In the genomic region with DNA sequence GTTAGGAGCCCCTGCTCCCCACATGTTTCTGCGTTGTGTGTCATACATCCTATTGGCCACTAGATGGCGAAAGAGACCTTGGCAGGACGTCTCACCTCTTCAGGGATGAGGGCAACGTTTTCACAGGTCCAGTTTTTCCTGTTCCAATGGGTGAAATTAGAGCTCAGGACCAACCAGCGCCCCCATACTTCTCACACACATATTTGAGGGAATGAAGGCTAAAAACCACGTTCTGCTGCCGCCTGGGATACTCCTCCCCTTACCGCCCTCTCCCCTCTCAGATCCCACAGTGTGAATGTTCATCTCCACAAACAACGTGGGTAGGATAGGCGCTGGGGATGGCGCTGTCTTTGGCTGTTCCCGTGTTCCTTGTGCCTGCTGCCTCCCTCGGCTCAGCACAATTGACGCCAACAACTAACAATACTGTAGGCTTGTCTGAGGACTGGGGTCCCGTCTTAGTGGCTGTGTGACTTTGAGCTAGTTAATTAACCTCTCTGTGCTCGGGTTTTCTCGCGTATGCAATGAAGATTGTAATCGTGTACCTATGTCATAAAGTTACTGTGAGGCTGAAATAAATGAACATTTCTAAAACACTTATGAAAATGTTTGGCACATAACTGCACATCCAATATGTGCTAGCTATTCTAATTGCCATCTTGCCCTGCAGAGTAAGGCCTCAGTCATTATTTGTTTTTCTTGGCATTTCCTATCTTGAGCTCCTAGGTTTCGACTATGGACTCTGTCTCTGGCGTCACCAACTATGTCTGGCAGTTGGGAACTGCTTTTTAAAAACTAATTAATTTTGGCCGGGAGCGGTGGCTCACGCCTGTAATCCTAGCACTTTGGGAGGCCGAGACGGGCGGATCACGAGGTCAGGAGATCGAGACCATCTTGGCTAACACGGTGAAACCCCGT, we compare ENCODE assay signal across 8 cellular contexts.
DNase-seq lines count a peak whose midpoint lies in the region; ATAC-seq, FAIRE-seq and TF ChIP-seq lines count a peak whose summit lies in the region.

No MANE protein-coding gene starts in this region.

- H3K9me2 ChIP-seq in OCI-LY7 (ENCODE audit: insufficient read depth, low read length), result no peaks in the 10 kb centered on the region

- H4K20me1 ChIP-seq in OCI-LY7 (ENCODE audit: insufficient read depth, low read length), result no peaks in the 10 kb centered on the region

- no peak overlapping the region for H2AFZ ChIP-seq in OCI-LY7 (ENCODE audit: low read length)

- no peak overlapping the region for H3K4me2 ChIP-seq in OCI-LY7 (ENCODE audit: low read length)

- intact Hi-C loops in OCI-LY7 (cut with micrococcal nuclease; ENCODE audit: unreplicated experiment), result loop anchor here (2.0 to 10.0 kb wide), 4 partner anchors 226 to 773 kb away; a partner anchor contains a TSS

- POLR2A ChIA-PET in OCI-LY7 (lab: Charles Lee), result no interaction called here

- peak; percentile 96 for FAIRE-seq in GM19239 (lab: Jason Lieb, UNC)

- no peaks in the 10 kb centered on the region for H3K79me2 ChIP-seq in OCI-LY7 (ENCODE audit: insufficient read depth, low read depth, low read length)

- no peaks in the 10 kb centered on the region for H3K36me3 ChIP-seq in OCI-LY7 (ENCODE audit: insufficient read depth, low read length)

- CTCF ChIA-PET in OCI-LY7 (lab: Charles Lee; ENCODE audit: unreplicated experiment), result no interaction called here

- no peaks in the 10 kb centered on the region for H3K4me1 ChIP-seq in OCI-LY7 (ENCODE audit: insufficient read depth, low read length, poor library complexity, severe bottlenecking)

- peak; percentile 66 for ATAC-seq in stimulated activated effector memory CD8-positive, alpha-beta T cell treated with anti-CD3 and anti-CD28 coated beads, Interleukin-12 subunit alpha, Interleukin-12 subunit beta, amount 100 ng/mL, for 72 hours
- ATAC-seq in HG02623 (IDR thresholded peaks at IDR 0.05; ENCODE audit: unreplicated experiment), result no peak

- peak; percentile 75 for TF ChIP-seq CTCF in OCI-LY7 (conservative IDR thresholded peaks at IDR 0.05; ENCODE audit: low read length)
- peak; percentile 86 for TF ChIP-seq CTCF in astrocyte of the cerebellum (IDR thresholded peaks at IDR 0.05; ENCODE audit: low read depth, low read length, missing control alignments)

- no peak overlapping the region for H3K4me3 ChIP-seq in OCI-LY7 (ENCODE audit: low read depth, low read length, poor library complexity, severe bottlenecking)
- no peak overlapping the region for H3K4me3 ChIP-seq in astrocyte of the cerebellum (ENCODE audit: low read depth, low read length)
- H3K4me3 ChIP-seq in iPS-18c (ENCODE audit: insufficient read depth, low read depth, low read length), result peak overlapping the region; percentile 0; the same call in 1 of the 2 replicates

- DNase-seq in DMS53 (lab: John Stamatoyannopoulos, UW) (peak; percentile 84), GM19239 (ENCODE audit: insufficient read length, low spot score) (no peak), HPDE6-E6E7 (ENCODE audit: extremely low spot score) (peak; percentile 56), OCI-LY7 (ENCODE audit: low spot score) (peak; percentile 52), astrocyte of the cerebellum (ENCODE audit: low read depth) (no peak)
- DNase-seq in stimulated activated effector memory CD8-positive, alpha-beta T cell treated with anti-CD3 and anti-CD28 coated beads, Interleukin-12 subunit alpha, Interleukin-12 subunit beta, amount 100 ng/mL, for 72 hours (ENCODE audit: low spot score in 2 of 2), result peak; percentile 8 to 54

- no peaks in the 10 kb centered on the region for H3K36me3 Mint-ChIP-seq in stimulated activated effector memory CD8-positive, alpha-beta T cell treated with anti-CD3 and anti-CD28 coated beads, Interleukin-12 subunit alpha, Interleukin-12 subunit beta, amount 100 ng/mL, for 72 hours

- no TSS peak for BruUV-seq in OCI-LY7 (replicated peaks; lab: Mats Ljungman, UMichigan)

- H3K4me3 Mint-ChIP-seq in stimulated activated effector memory CD8-positive, alpha-beta T cell treated with anti-CD3 and anti-CD28 coated beads, Interleukin-12 subunit alpha, Interleukin-12 subunit beta, amount 100 ng/mL, for 72 hours, result no peak overlapping the region

- H3K9me3 ChIP-seq in OCI-LY7 (ENCODE audit: low read length) (no peaks in the 10 kb centered on the region), iPS-18c (ENCODE audit: control insufficient read depth, insufficient read depth, low read length) (peaks cover 2% of the 10 kb centered on the region)

- H3K27ac ChIP-seq in OCI-LY7 (ENCODE audit: low read depth, low read length, poor library complexity, severe bottlenecking), result no peak overlapping the region

- H3K9me3 Mint-ChIP-seq in stimulated activated effector memory CD8-positive, alpha-beta T cell treated with anti-CD3 and anti-CD28 coated beads, Interleukin-12 subunit alpha, Interleukin-12 subunit beta, amount 100 ng/mL, for 72 hours, result no peaks in the 10 kb centered on the region

- no peaks in the 10 kb centered on the region for H3K4me1 Mint-ChIP-seq in stimulated activated effector memory CD8-positive, alpha-beta T cell treated with anti-CD3 and anti-CD28 coated beads, Interleukin-12 subunit alpha, Interleukin-12 subunit beta, amount 100 ng/mL, for 72 hours

- in situ Hi-C loops in astrocyte of the cerebellum (cut with HindIII; ENCODE audit: low sequenced_read_pairs), result no loop called here

- H3K27ac Mint-ChIP-seq in stimulated activated effector memory CD8-positive, alpha-beta T cell treated with anti-CD3 and anti-CD28 coated beads, Interleukin-12 subunit alpha, Interleukin-12 subunit beta, amount 100 ng/mL, for 72 hours, result no peak overlapping the region

Comparison
In these comparisons a context has a peak if more than half of its experiments do, and no peak if none do; other contexts are left out.
1. DNase-seq: peak in DMS53 (single experiment), HPDE6-E6E7 (single experiment), OCI-LY7 (single experiment) and stimulated activated effector memory CD8-positive, alpha-beta T cell treated with anti-CD3 and anti-CD28 coated beads, Interleukin-12 subunit alpha, Interleukin-12 subunit beta, amount 100 ng/mL, for 72 hours (2 of 2); none in GM19239 (single experiment) and astrocyte of the cerebellum (single experiment).